In the genomic region with DNA sequence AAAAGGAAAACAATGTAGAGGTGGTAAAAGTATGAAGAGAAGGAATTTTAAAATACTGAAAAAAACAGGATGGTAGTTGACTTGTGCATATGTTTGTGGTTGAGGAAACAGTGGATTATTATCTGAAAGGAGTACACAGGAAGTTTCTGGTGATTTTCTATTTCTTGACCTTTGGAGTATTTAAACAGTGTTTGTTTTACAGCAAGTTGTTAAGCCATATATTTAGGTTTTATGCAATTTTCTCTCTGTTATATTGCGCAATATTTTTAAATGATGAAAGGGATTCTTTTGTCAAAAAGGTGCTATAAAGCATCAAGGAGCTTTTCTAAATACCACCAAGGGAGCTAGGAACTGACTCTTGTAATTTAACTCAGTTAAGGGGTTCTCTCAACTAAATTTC, we compare ENCODE assay signal across 2 cellular contexts.
TF ChIP-seq lines count a peak whose summit lies in the region.

No MANE protein-coding gene starts in this region.

TF ChIP-seq in HepG2, 621 proteins besides CTCF, POLR2A, EP300 and RAD21 (continues in another document):
- TF ChIP-seq NFIC (IDR thresholded peaks at IDR 0.05; ENCODE audit: low read length) (peak; percentile 42; the same call in 1 of the 2 replicates), SAP130 (CRISPR knock-in tag; IDR thresholded peaks at IDR 0.05; ENCODE audit: low read depth) (0 out of 2 replicates have a peak, but pooled peaks have one; percentile 23), CEBPG (CRISPR knock-in tag; IDR thresholded peaks at IDR 0.05) (peak; percentile 88), ZNF878 (CRISPR knock-in tag; IDR thresholded peaks at IDR 0.05) (no peak), ZNF768 (CRISPR knock-in tag; IDR thresholded peaks at IDR 0.05) (no peak), FOXJ3 (CRISPR knock-in tag; IDR thresholded peaks at IDR 0.05; ENCODE audit: borderline replicate concordance) (peak; percentile 19; the same call in 1 of the 2 replicates), TCF12 (IDR thresholded peaks at IDR 0.05) (no peak), TCF12 (CRISPR knock-in tag; IDR thresholded peaks at IDR 0.05) (no peak), FOXA1 (IDR thresholded peaks at IDR 0.05) (no peak), FOXA1 (CRISPR knock-in tag; IDR thresholded peaks at IDR 0.05) (peak; percentile 26; the same call in 1 of the 2 replicates), ZNF839 (CRISPR knock-in tag; IDR thresholded peaks at IDR 0.05; ENCODE audit: borderline replicate concordance) (no peak), CREM (IDR thresholded peaks at IDR 0.05) (peak; percentile 35; the same call in 1 of the 2 replicates), CREM (CRISPR knock-in tag; IDR thresholded peaks at IDR 0.05) (no peak), SOX6 (IDR thresholded peaks at IDR 0.05) (no peak), SOX6 (CRISPR knock-in tag; IDR thresholded peaks at IDR 0.05) (peak; percentile 46; the same call in 1 of the 2 replicates), NR2F6 (IDR thresholded peaks at IDR 0.05) (peak; percentile 23; the same call in 1 of the 2 replicates), NR2F6 (CRISPR knock-in tag; IDR thresholded peaks at IDR 0.05) (no peak), ELF3 (CRISPR knock-in tag; IDR thresholded peaks at IDR 0.05) (0 out of 2 replicates have a peak, but pooled peaks have one; percentile 38), HMG20A (CRISPR knock-in tag; IDR thresholded peaks at IDR 0.05; ENCODE audit: borderline replicate concordance) (peak; percentile 49; the same call in 1 of the 2 replicates)
- TF ChIP-seq, protein P1, sequence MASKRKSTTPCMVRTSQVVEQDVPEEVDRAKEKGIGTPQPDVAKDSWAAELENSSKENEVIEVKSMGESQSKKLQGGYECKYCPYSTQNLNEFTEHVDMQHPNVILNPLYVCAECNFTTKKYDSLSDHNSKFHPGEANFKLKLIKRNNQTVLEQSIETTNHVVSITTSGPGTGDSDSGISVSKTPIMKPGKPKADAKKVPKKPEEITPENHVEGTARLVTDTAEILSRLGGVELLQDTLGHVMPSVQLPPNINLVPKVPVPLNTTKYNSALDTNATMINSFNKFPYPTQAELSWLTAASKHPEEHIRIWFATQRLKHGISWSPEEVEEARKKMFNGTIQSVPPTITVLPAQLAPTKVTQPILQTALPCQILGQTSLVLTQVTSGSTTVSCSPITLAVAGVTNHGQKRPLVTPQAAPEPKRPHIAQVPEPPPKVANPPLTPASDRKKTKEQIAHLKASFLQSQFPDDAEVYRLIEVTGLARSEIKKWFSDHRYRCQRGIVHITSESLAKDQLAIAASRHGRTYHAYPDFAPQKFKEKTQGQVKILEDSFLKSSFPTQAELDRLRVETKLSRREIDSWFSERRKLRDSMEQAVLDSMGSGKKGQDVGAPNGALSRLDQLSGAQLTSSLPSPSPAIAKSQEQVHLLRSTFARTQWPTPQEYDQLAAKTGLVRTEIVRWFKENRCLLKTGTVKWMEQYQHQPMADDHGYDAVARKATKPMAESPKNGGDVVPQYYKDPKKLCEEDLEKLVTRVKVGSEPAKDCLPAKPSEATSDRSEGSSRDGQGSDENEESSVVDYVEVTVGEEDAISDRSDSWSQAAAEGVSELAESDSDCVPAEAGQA (IDR thresholded peaks at IDR 0.05; ENCODE audit: low read depth), result no peak
- TF ChIP-seq, protein P1 (CRISPR knock-in tag; IDR thresholded peaks at IDR 0.05; ENCODE audit: borderline replicate concordance), result no peak
- TF ChIP-seq, protein P2, sequence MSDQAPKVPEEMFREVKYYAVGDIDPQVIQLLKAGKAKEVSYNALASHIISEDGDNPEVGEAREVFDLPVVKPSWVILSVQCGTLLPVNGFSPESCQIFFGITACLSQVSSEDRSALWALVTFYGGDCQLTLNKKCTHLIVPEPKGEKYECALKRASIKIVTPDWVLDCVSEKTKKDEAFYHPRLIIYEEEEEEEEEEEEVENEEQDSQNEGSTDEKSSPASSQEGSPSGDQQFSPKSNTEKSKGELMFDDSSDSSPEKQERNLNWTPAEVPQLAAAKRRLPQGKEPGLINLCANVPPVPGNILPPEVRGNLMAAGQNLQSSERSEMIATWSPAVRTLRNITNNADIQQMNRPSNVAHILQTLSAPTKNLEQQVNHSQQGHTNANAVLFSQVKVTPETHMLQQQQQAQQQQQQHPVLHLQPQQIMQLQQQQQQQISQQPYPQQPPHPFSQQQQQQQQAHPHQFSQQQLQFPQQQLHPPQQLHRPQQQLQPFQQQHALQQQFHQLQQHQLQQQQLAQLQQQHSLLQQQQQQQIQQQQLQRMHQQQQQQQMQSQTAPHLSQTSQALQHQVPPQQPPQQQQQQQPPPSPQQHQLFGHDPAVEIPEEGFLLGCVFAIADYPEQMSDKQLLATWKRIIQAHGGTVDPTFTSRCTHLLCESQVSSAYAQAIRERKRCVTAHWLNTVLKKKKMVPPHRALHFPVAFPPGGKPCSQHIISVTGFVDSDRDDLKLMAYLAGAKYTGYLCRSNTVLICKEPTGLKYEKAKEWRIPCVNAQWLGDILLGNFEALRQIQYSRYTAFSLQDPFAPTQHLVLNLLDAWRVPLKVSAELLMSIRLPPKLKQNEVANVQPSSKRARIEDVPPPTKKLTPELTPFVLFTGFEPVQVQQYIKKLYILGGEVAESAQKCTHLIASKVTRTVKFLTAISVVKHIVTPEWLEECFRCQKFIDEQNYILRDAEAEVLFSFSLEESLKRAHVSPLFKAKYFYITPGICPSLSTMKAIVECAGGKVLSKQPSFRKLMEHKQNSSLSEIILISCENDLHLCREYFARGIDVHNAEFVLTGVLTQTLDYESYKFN (CRISPR knock-in tag; conservative IDR thresholded peaks at IDR 0.05), result peak; percentile 35

TF ChIP-seq in K562, 482 proteins besides CTCF, POLR2A, EP300 and RAD21:
- TF ChIP-seq CEBPG (CRISPR knock-in tag; IDR thresholded peaks at IDR 0.05), result no peak
- TF ChIP-seq CEBPG (tag; conservative IDR thresholded peaks at IDR 0.05 in 1 of 2, IDR thresholded peaks at IDR 0.05 in 1 of 2), result peak; percentile 48 to 98; a peak in 3 of 4 replicates
- TF ChIP-seq NCOA2 (IDR thresholded peaks at IDR 0.05; ENCODE audit: partially characterized antibody in 2 of 2), result no peak
- TF ChIP-seq ZNF174 (CRISPR knock-in tag; IDR thresholded peaks at IDR 0.05), result no peak
- no peak for TF ChIP-seq FOXP1 (CRISPR knock-in tag; IDR thresholded peaks at IDR 0.05)
- TF ChIP-seq CEBPB (tag; IDR thresholded peaks at IDR 0.05), result peak; percentile 92
- TF ChIP-seq DACH1 (IDR thresholded peaks at IDR 0.05; ENCODE audit: partially characterized antibody), result no peak
- no peak for TF ChIP-seq RUNX1 (IDR thresholded peaks at IDR 0.05; ENCODE audit: low read depth)
- TF ChIP-seq, protein P3, sequence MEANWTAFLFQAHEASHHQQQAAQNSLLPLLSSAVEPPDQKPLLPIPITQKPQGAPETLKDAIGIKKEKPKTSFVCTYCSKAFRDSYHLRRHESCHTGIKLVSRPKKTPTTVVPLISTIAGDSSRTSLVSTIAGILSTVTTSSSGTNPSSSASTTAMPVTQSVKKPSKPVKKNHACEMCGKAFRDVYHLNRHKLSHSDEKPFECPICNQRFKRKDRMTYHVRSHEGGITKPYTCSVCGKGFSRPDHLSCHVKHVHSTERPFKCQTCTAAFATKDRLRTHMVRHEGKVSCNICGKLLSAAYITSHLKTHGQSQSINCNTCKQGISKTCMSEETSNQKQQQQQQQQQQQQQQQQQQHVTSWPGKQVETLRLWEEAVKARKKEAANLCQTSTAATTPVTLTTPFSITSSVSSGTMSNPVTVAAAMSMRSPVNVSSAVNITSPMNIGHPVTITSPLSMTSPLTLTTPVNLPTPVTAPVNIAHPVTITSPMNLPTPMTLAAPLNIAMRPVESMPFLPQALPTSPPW (CRISPR knock-in tag; IDR thresholded peaks at IDR 0.05), result no peak
- TF ChIP-seq, protein P4, sequence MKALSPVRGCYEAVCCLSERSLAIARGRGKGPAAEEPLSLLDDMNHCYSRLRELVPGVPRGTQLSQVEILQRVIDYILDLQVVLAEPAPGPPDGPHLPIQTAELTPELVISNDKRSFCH (CRISPR knock-in tag; IDR thresholded peaks at IDR 0.05), result no peak
- TF ChIP-seq, protein P4 (tag; IDR thresholded peaks at IDR 0.05), result no peak
